In the genomic region with DNA sequence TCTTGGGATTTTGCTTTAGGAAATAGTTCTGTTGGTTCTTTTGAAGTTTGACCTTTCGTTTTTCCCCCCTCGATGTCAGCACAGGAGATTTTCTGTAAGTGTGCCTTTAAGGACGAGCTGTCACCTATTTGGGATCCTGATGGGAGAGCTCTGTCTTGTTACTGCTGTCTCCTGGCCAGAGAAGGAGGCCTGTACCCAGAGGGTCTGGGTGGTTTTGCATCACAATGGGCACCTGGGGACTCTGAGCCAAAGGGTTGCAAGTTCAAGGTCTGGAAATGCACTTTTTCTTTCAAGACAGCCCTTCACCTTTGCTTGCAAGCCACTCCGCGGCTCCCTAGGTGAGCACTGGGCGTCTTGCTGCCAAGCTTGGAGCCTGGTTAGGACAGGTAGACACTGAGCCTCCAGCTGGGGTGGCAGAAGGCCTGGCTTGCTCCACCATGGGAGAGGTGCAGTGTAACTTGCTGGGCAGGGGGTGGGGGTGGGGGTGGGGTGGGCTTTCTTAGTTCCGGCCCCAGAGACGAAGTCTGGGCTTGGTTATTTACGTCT, we compare ENCODE assay signal across 14 cellular contexts. TPM values are rescaled to one million over a fixed set of nuclear protein-coding genes. Genes with fewer than 3 reads are reported as not detected.
DNase-seq lines count a peak whose midpoint lies in the region; ATAC-seq and TF ChIP-seq lines count a peak whose summit lies in the region.
"Had no signal": no experiment of that assay in that cellular context is flagged by ENCODE, and none has a peak within 500 bp of the region (broad histone marks: within the 10 kb centered on the region; RNA-seq: fewer than 3 reads in every experiment).

No MANE protein-coding gene starts in this region.

- no peaks in the 10 kb centered on the region for H3K36me3 ChIP-seq in H7 (replicated peaks; ENCODE audit: control insufficient read depth, insufficient read depth, low read length)

- H3K27me3 Mint-ChIP-seq in brain = peaks cover 46% of the 10 kb centered on the region
- H3K27me3 Mint-ChIP-seq in stimulated activated memory B cell treated with anti-CD40 and anti-IgM and Interleukin-4, amounts not matched to agents 10 μg/mL and 1 μg/mL and 100 μg/mL, for 72 hours = peaks cover 64% of the 10 kb centered on the region

- peaks cover 52% of the 10 kb centered on the region for H3K27me3 ChIP-seq in H7 (ENCODE audit: control insufficient read depth, insufficient read depth, low read length)

- peak overlapping the region; percentile 96 for H3K27ac ChIP-seq in substantia nigra (ENCODE audit: low read depth, low read length, poor library complexity, severe bottlenecking)
- H3K27ac ChIP-seq: A549 had no signal

- H3K4me3 Mint-ChIP-seq in brain = peak overlapping the region; percentile 75 to 85 (median 82)
- no peak overlapping the region for H3K4me3 Mint-ChIP-seq in stimulated activated memory B cell treated with anti-CD40 and anti-IgM and Interleukin-4, amounts not matched to agents 10 μg/mL and 1 μg/mL and 100 μg/mL, for 72 hours

- peaks cover 3% of the 10 kb centered on the region for H3K36me3 Mint-ChIP-seq in brain
- no peaks in the 10 kb centered on the region for H3K36me3 Mint-ChIP-seq in stimulated activated memory B cell treated with anti-CD40 and anti-IgM and Interleukin-4, amounts not matched to agents 10 μg/mL and 1 μg/mL and 100 μg/mL, for 72 hours
- H3K36me3 Mint-ChIP-seq: CD14-positive monocyte had no signal

- TF ChIP-seq CTCF in brain (conservative IDR thresholded peaks at IDR 0.05) = no peak

- H3K9me3 Mint-ChIP-seq in brain = peaks cover 0 to 3% (median 0%) of the 10 kb centered on the region in 5 experiments
- no peaks in the 10 kb centered on the region for H3K9me3 Mint-ChIP-seq in stimulated activated memory B cell treated with anti-CD40 and anti-IgM and Interleukin-4, amounts not matched to agents 10 μg/mL and 1 μg/mL and 100 μg/mL, for 72 hours

- ATAC-seq in HG03159 (IDR thresholded peaks at IDR 0.05; ENCODE audit: unreplicated experiment) = no peak
- no peak for ATAC-seq in stimulated activated memory B cell treated with anti-CD40 and anti-IgM and Interleukin-4, amounts not matched to agents 10 μg/mL and 1 μg/mL and 100 μg/mL, for 72 hours

- peaks cover 61% of the 10 kb centered on the region for H3K4me1 Mint-ChIP-seq in brain
- peaks cover 7% of the 10 kb centered on the region for H3K4me1 Mint-ChIP-seq in stimulated activated memory B cell treated with anti-CD40 and anti-IgM and Interleukin-4, amounts not matched to agents 10 μg/mL and 1 μg/mL and 100 μg/mL, for 72 hours
- H3K4me1 Mint-ChIP-seq: CD14-positive monocyte had no signal

- peak; percentile 69 for DNase-seq in H7
- peak; percentile 47 for DNase-seq in iPS-NIHi11 (ENCODE audit: low spot score)
- DNase-seq in substantia nigra (lab: John Stamatoyannopoulos, UW) = no peak
- no peak for DNase-seq in NOMO-1 (lab: John Stamatoyannopoulos, UW; ENCODE audit: unreplicated experiment in 2 of 2)
- DNase-seq: COR-L47, DMS153, Karpas-422, MM.1S, NCI-H1105 had no signal

- peak overlapping the region; percentile 12; the same call in 1 of the 2 replicates for H3K4me3 ChIP-seq in H7 (ENCODE audit: insufficient read depth, low read depth, low read length)

- H3K27ac Mint-ChIP-seq in brain = peak overlapping the region in 3 of 5 experiments; percentile 75 to 95 (median 76)
- H3K27ac Mint-ChIP-seq in stimulated activated memory B cell treated with anti-CD40 and anti-IgM and Interleukin-4, amounts not matched to agents 10 μg/mL and 1 μg/mL and 100 μg/mL, for 72 hours = no peak overlapping the region
- H3K27ac Mint-ChIP-seq: CD14-positive monocyte had no signal

RNA-seq across cellular contexts. Expression of gene AJAP1, which starts 2.9 kb away (rescaled TPM):
- 13.2 and 15.1 TPM in 2 replicates for total RNA-seq in H7 (2014; rRNA removed; shearing (Covaris generic))
- 2.3 TPM for polyA plus RNA-seq in brain (ENCODE audit: insufficient read depth, low read depth, low replicate concordance)
- polyA plus RNA-seq: A549, CD14-positive monocyte had no signal

Comparison
In these comparisons a context has a peak if more than half of its experiments do, and no peak if none do; other contexts are left out.
1. DNase-seq: peak in H7 (single experiment) and iPS-NIHi11 (single experiment); none in substantia nigra (0 of 49) and NOMO-1 (0 of 2).